2 cellular contexts compared by ENCODE assay signal in the genomic region with DNA sequence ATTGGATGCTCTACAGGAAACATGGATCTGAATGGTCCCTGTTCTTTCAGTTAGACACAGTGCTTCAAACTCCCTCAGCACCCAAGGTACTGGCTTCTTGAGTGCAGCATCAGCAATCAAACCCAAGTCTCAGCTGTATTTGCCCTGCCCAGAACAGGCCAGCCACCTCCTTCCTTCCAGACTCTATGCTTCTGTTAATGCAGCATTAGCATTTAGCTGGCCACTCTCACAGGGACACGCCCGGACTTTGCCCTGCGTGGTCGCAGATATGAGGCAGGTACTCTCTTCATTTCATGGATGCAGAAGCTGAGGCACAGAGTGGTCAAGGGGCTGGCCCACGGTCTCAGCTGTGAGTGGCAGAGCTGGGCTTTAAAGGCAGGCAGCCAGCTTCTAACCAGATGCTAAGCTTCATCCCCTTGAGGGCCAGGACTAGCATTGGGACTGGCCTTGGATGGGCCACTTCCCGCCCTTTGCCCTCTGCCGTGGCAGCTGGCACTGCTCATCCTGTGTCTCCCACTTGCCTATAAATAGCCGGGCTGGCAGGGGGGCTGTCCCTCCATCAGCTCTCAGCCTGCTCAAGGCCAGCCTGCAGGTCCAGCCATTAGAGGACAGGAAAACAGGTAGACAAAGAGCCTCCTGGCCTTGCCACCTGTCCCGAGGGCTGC.
TF ChIP-seq lines count a peak whose summit lies in the region.

No MANE protein-coding gene starts in this region.

TF ChIP-seq in IMR-90, 13 proteins besides CTCF, POLR2A, EP300 and RAD21:
- TF ChIP-seq RFX5 (IDR thresholded peaks at IDR 0.05; ENCODE audit: low read depth, low read length) (no peak), MXI1 (IDR thresholded peaks at IDR 0.05; ENCODE audit: borderline replicate concordance, low read depth, low read length) (no peak), RCOR1 (IDR thresholded peaks at IDR 0.05; ENCODE audit: insufficient replicate concordance, low read length) (no peak), NFE2L2 (IDR thresholded peaks at IDR 0.05; ENCODE audit: low read depth, low read length) (no peak), CEBPB (IDR thresholded peaks at IDR 0.05; ENCODE audit: low read depth, low read length) (no peak), FOS (IDR thresholded peaks at IDR 0.05; ENCODE audit: low read depth, low read length) (no peak), SMC3 (IDR thresholded peaks at IDR 0.05; ENCODE audit: low read depth, low read length) (no peak), MAFK (IDR thresholded peaks at IDR 0.05; ENCODE audit: low read depth, low read length) (no peak), CHD1 (IDR thresholded peaks at IDR 0.05; ENCODE audit: low read depth, low read length) (no peak), MAZ (IDR thresholded peaks at IDR 0.05; ENCODE audit: borderline replicate concordance, low read depth, low read length) (no peak), BHLHE40 (IDR thresholded peaks at IDR 0.05; ENCODE audit: low read depth, low read length) (no peak)
- TF ChIP-seq, protein P1, sequence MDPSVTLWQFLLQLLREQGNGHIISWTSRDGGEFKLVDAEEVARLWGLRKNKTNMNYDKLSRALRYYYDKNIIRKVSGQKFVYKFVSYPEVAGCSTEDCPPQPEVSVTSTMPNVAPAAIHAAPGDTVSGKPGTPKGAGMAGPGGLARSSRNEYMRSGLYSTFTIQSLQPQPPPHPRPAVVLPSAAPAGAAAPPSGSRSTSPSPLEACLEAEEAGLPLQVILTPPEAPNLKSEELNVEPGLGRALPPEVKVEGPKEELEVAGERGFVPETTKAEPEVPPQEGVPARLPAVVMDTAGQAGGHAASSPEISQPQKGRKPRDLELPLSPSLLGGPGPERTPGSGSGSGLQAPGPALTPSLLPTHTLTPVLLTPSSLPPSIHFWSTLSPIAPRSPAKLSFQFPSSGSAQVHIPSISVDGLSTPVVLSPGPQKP (IDR thresholded peaks at IDR 0.05; ENCODE audit: borderline replicate concordance, low read depth, low read length), result no peak
- TF ChIP-seq, protein P2, sequence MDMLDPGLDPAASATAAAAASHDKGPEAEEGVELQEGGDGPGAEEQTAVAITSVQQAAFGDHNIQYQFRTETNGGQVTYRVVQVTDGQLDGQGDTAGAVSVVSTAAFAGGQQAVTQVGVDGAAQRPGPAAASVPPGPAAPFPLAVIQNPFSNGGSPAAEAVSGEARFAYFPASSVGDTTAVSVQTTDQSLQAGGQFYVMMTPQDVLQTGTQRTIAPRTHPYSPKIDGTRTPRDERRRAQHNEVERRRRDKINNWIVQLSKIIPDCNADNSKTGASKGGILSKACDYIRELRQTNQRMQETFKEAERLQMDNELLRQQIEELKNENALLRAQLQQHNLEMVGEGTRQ (IDR thresholded peaks at IDR 0.05; ENCODE audit: low read depth, low read length), result no peak

TF ChIP-seq in H1, 55 proteins besides CTCF, POLR2A, EP300 and RAD21:
- TF ChIP-seq YY1 (IDR thresholded peaks at IDR 0.05; ENCODE audit: low read depth, low read length) (no peak), E2F6 (IDR thresholded peaks at IDR 0.05) (peak; percentile 37; the same call in 1 of the 2 replicates)
